ENCODE assay signal across 8 cellular contexts in the genomic region with DNA sequence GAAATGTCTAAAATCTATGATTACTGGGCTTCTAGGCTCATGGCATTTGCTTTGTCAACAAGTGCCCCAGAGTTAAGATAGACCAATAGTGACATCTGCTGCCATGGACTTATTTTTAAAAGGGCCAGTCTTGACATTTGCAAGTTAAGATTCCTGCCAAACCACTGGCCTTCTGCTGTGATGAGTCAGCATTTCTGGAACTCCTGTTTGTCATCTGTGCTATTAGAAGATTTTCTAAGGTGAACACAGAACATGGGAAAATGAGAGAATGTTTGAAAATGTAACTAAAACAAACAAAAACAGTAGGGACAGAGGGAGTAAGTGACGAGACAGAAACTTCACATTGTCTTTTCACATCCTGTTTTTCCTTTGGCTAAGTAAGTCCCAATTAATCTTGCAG.
DNase-seq lines count a peak whose midpoint lies in the region; ATAC-seq, FAIRE-seq and TF ChIP-seq lines count a peak whose summit lies in the region.

No MANE protein-coding gene starts in this region.

- DNase-seq in CMK (ENCODE audit: low read depth): peak; percentile 14
- peak; percentile 88 to 93 for DNase-seq in foreskin fibroblast
- DNase-seq in pulmonary artery endothelial cell (ENCODE audit: low read depth, low spot score): peak; percentile 53
- DNase-seq in cortex of kidney (lab: John Stamatoyannopoulos, UW): no peak
- no peak for DNase-seq in DMS79 (lab: John Stamatoyannopoulos, UW)

- FAIRE-seq in TTC549 (lab: Jason Lieb, UNC): peak; percentile 99

- TF ChIP-seq CTCF in foreskin fibroblast (IDR thresholded peaks at IDR 0.05; ENCODE audit: low read depth, low read length): peak; percentile 26

- ATAC-seq in GM18907 (IDR thresholded peaks at IDR 0.05; ENCODE audit: unreplicated experiment) (peak; percentile 83), HG03196 (IDR thresholded peaks at IDR 0.05; ENCODE audit: unreplicated experiment) (peak; percentile 67)

- H3K4me3 ChIP-seq in foreskin fibroblast (ENCODE audit: low read depth in 1 of 2, low read length in 2 of 2): no peak overlapping the region

Comparison
In these comparisons a context has a peak if more than half of its experiments do, and no peak if none do; other contexts are left out.
1. DNase-seq: peak in CMK (single experiment), foreskin fibroblast (2 of 2) and pulmonary artery endothelial cell (single experiment); none in cortex of kidney (single experiment) and DMS79 (single experiment).